In genomic region chr1:46199233-46199749, GRCh38 we compare ENCODE assay signal across 10 cellular contexts. TPM values are rescaled to one million over a fixed set of nuclear protein-coding genes. Genes with fewer than 3 reads are reported as not detected.
DNase-seq lines count a peak whose midpoint lies in the region; ATAC-seq, FAIRE-seq and TF ChIP-seq lines count a peak whose summit lies in the region.
"Had no signal": no experiment of that assay in that cellular context is flagged by ENCODE, and none has a peak within 500 bp of the region (broad histone marks: within the 10 kb centered on the region; RNA-seq: fewer than 3 reads in every experiment).

No MANE protein-coding gene starts in this region.

- no peak overlapping the region for H2AK5ac ChIP-seq in H1 (ENCODE audit: low read depth, low read length)

- H3K18ac ChIP-seq in H1 (ENCODE audit: extremely low read depth, low read length) = no peak overlapping the region

- no peaks in the 10 kb centered on the region for H3K27me3 ChIP-seq in H1 (replicated peaks in 1 of 4; ENCODE audit: control insufficient read depth in 3 of 4, extremely low read depth in 1 of 4, insufficient read depth in 3 of 4, low read length in 3 of 4)
- H3K27me3 ChIP-seq in psoas muscle (ENCODE audit: insufficient read depth in 3 of 3, low read length in 2 of 3) = no peaks in the 10 kb centered on the region

- H4K20me1 ChIP-seq in OCI-LY7 (ENCODE audit: insufficient read depth, low read length) = no peaks in the 10 kb centered on the region
- H4K20me1 ChIP-seq in H1 (replicated peaks in 1 of 2; ENCODE audit: control insufficient read depth in 1 of 2, insufficient read depth in 2 of 2, low read length in 2 of 2) = no peaks in the 10 kb centered on the region

- H3K23me2 ChIP-seq in H1 (ENCODE audit: low read depth, low read length) = peaks cover 17% of the 10 kb centered on the region

- TF ChIP-seq POLR2A in GM12891 (IDR thresholded peaks at IDR 0.05; ENCODE audit: low read depth, low read length) (no peak), H1 (IDR thresholded peaks at IDR 0.05; ENCODE audit: control extremely low read depth in 1 of 2, low read depth in 2 of 2, low read length in 2 of 2) (no peak)

- H3K9me3 ChIP-seq in OCI-LY7 (ENCODE audit: low read length) (no peaks in the 10 kb centered on the region), H1 (ENCODE audit: insufficient read depth in 2 of 2, low read depth in 1 of 2, low read length in 1 of 2) (no peaks in the 10 kb centered on the region), psoas muscle (no peaks in the 10 kb centered on the region)

- no peak overlapping the region for H3K23ac ChIP-seq in H1 (ENCODE audit: insufficient read length)

- no peak overlapping the region for H2BK120ac ChIP-seq in H1 (replicated peaks; ENCODE audit: low read depth, low read length)

- no peak overlapping the region for H2BK5ac ChIP-seq in H1 (ENCODE audit: low read depth, low read length)

- H2BK15ac ChIP-seq in H1 (ENCODE audit: low read length) = no peak overlapping the region

- intact Hi-C loops in OCI-LY7 (cut with micrococcal nuclease; ENCODE audit: unreplicated experiment) = loop anchor here (2.0 kb wide), 1 partner anchor 66 kb away; the partner anchor contains the start of gene PIK3R3
- intact Hi-C loops in psoas muscle (cut with DNase I) = no loop called here

- no peak overlapping the region for H2BK20ac ChIP-seq in H1 (ENCODE audit: low read length)

- H4K91ac ChIP-seq in H1 (replicated peaks; ENCODE audit: insufficient read length, low read length) = no peak overlapping the region

- no peak overlapping the region for H3K4ac ChIP-seq in H1 (replicated peaks; ENCODE audit: insufficient read length, low read depth, low read length)

- CTCF ChIA-PET in OCI-LY7 (lab: Charles Lee; ENCODE audit: unreplicated experiment) (interaction anchor here (0.6 to 1.8 kb wide), 4 partner anchors 18 to 196 kb away, joined by 3 to 4 read pairs (median 4); no protein-coding TSS in a partner anchor), H1 (lab: Charles Lee; ENCODE audit: partially characterized antibody) (interaction anchor here (1.0 to 2.8 kb wide), 4 partner anchors 8 to 162 kb away, joined by 3 to 13 read pairs (median 6); no protein-coding TSS in a partner anchor)

- no peak overlapping the region for H4K5ac ChIP-seq in H1 (ENCODE audit: insufficient read length, low read depth, low read length)

- TF ChIP-seq CTCF in OCI-LY7 (conservative IDR thresholded peaks at IDR 0.05; ENCODE audit: low read length) (peak; percentile 44), H1 (IDR thresholded peaks at IDR 0.05; ENCODE audit: control extremely low read depth in 1 of 3, insufficient read depth in 1 of 3, low read depth in 1 of 3, low read length in 3 of 3) (no peak), psoas muscle (IDR thresholded peaks at IDR 0.05) (no peak)

- no peak for TF ChIP-seq EP300 in H1 (IDR thresholded peaks at IDR 0.05; ENCODE audit: borderline replicate concordance in 1 of 2, low read depth in 2 of 2, low read length in 2 of 2)

- no peak overlapping the region for H3K9ac ChIP-seq in H1 (replicated peaks in 1 of 4; ENCODE audit: extremely low read depth in 1 of 4, low read depth in 3 of 4, low read length in 3 of 4)

- no TSS peak for BruUV-seq in OCI-LY7 (replicated peaks; lab: Mats Ljungman, UMichigan)

- no peaks in the 10 kb centered on the region for H3K79me1 ChIP-seq in H1 (ENCODE audit: low read depth, low read length)

- no peaks in the 10 kb centered on the region for H3K36me3 ChIP-seq in OCI-LY7 (ENCODE audit: insufficient read depth, low read length)
- H3K36me3 ChIP-seq in H1 (ENCODE audit: control insufficient read depth in 2 of 4, insufficient read depth in 4 of 4, low read length in 3 of 4) = peaks cover 0 to 3% (median 0%) of the 10 kb centered on the region in 4 experiments; a peak in 2 of 8 replicates
- H3K36me3 ChIP-seq in psoas muscle (ENCODE audit: insufficient read depth in 1 of 2, low read depth in 1 of 2) = peaks cover 0 to 36% of the 10 kb centered on the region in 2 donors

- TF ChIP-seq RAD21 in H1 (IDR thresholded peaks at IDR 0.05 in 1 of 2, conservative IDR thresholded peaks at IDR 0.05 in 1 of 2; ENCODE audit: low read depth in 2 of 2, low read length in 2 of 2) = no peak

- no peaks in the 10 kb centered on the region for H3K9me2 ChIP-seq in OCI-LY7 (ENCODE audit: insufficient read depth, low read length)

- peak overlapping the region; percentile 70 for H3K4me3 ChIP-seq in OCI-LY7 (ENCODE audit: low read depth, low read length, poor library complexity, severe bottlenecking)
- H3K4me3 ChIP-seq in H1 (ENCODE audit: extremely low read depth in 1 of 4, insufficient read depth in 2 of 4, low read depth in 3 of 4, low read length in 4 of 4) = peak overlapping the region in 1 of 4 experiments; percentile 80; a peak in 2 of 8 replicates
- peak overlapping the region; percentile 98 for H3K4me3 ChIP-seq in psoas muscle

- H3K56ac ChIP-seq in H1 (replicated peaks; ENCODE audit: insufficient read length, low read depth, low read length) = no peak overlapping the region

- DNase-seq in GM12891 (ENCODE audit: insufficient read length, low spot score) (no peak), OCI-LY7 (ENCODE audit: low spot score) (peak; percentile 34), H1 (ENCODE audit: low read depth in 1 of 2, low spot score in 2 of 2) (no peak), psoas muscle (no peak), NCI-H187 (lab: John Stamatoyannopoulos, UW) (no peak)
- DNase-seq in stimulated activated CD4-positive, alpha-beta T cell treated with anti-CD3 and anti-CD28 coated beads, Interleukin-4, amount 100 ng/mL, for 1 hour = no peak
- DNase-seq: NCI-H82 had no signal

- H3K4me2 ChIP-seq in OCI-LY7 (ENCODE audit: low read length) = peak overlapping the region; percentile 77
- H3K4me2 ChIP-seq in H1 (ENCODE audit: insufficient read depth in 1 of 2, low read depth in 2 of 2, low read length in 2 of 2) = peak overlapping the region; percentile 3 to 52; a peak in 2 of 4 replicates

- 97% methylated on average over 3 of the region's 3 CpGs; no CpG with 5 or more reads in 1 of the 2 experiments for WGBS in H1 (ENCODE audit: extremely low coverage in 1 of 2, insufficient coverage in 1 of 2, insufficient read length in 1 of 2, insufficient replicate concordance in 2 of 2, low coverage in 1 of 2, low lambda C conversion rate in 2 of 2, missing lambda C conversion rate in 1 of 2), 2 experiments
- WGBS in psoas muscle, 3 donors = 68 to 75% (median 74%) methylated on average over 3 of the region's 3 CpGs

- FAIRE-seq in GM12891 (lab: Jason Lieb, UNC) (peak; percentile 28), H1 (lab: Jason Lieb, UNC) (no peak)

- H4K8ac ChIP-seq in H1 (ENCODE audit: extremely low read depth, insufficient read depth, low read length) = no peak overlapping the region

- H2BK12ac ChIP-seq in H1 (ENCODE audit: low read depth, low read length) = no peak overlapping the region

- H3K79me2 ChIP-seq in OCI-LY7 (ENCODE audit: insufficient read depth, low read depth, low read length) (no peaks in the 10 kb centered on the region), H1 (ENCODE audit: control insufficient read depth in 1 of 2, insufficient read depth in 2 of 2, low read length in 2 of 2) (no peaks in the 10 kb centered on the region)

- H3K27ac ChIP-seq in OCI-LY7 (ENCODE audit: low read depth, low read length, poor library complexity, severe bottlenecking) (peak overlapping the region; percentile 57), H1 (ENCODE audit: low read depth, low read length) (no peak overlapping the region), psoas muscle (peak overlapping the region; percentile 90)

- peak in 1 of 4 donors; percentile 3 for ATAC-seq in psoas muscle
- no peak for ATAC-seq in GM21576 (IDR thresholded peaks at IDR 0.05; ENCODE audit: unreplicated experiment)

- H3K14ac ChIP-seq in H1 (ENCODE audit: insufficient read length) = no peak overlapping the region

- POLR2A ChIA-PET in OCI-LY7 (lab: Charles Lee) (interaction anchor here (0.8 to 2.4 kb wide), 12 partner anchors 9 to 513 kb away, joined by 3 to 18 read pairs (median 4); partner anchors contain the start of genes GPBP1L1 and RAD54L), H1 (lab: Charles Lee; ENCODE audit: partially characterized antibody) (interaction anchor here (0.7 to 1.8 kb wide), 9 partner anchors 8 to 48 kb away, joined by 3 to 6 read pairs (median 3); partner anchors contain the start of gene RAD54L)

- peaks cover 29% of the 10 kb centered on the region for H3K4me1 ChIP-seq in OCI-LY7 (ENCODE audit: insufficient read depth, low read length, poor library complexity, severe bottlenecking)
- H3K4me1 ChIP-seq in H1 (replicated peaks in 1 of 4; ENCODE audit: control insufficient read depth in 3 of 4, insufficient read depth in 4 of 4, low read length in 3 of 4) = peaks cover 2 to 8% (median 6%) of the 10 kb centered on the region in 4 experiments
- H3K4me1 ChIP-seq in psoas muscle = peaks cover 38% of the 10 kb centered on the region

- peak overlapping the region; percentile 55; the same call in 1 of the 2 replicates for H2AFZ ChIP-seq in OCI-LY7 (ENCODE audit: low read length)
- no peak overlapping the region for H2AFZ ChIP-seq in H1 (ENCODE audit: low read length)

RNA-seq across cellular contexts. Expression of gene POMGNT1, which starts 1.1 kb away (rescaled TPM):
- 20.6 TPM for polyA plus RNA-seq in GM12891 (2012; ENCODE audit: low read depth, missing spikeins)
- 26.8 and 37.3 TPM in 2 replicates for total RNA-seq in OCI-LY7 (2014; rRNA removed; shearing (Covaris generic))
- total RNA-seq in OCI-LY7 (2022) = 30.8 and 33.7 TPM in 2 replicates
- 37.6 and 40.3 TPM in 2 replicates for total RNA-seq in H1 (2021; fragmentation: NEBNext Ultra II Directional; extraction: Animal tissue kit (Norgen Biotek cat#: 25700))
- polyA plus RNA-seq in H1 (2011; rRNA removed) = 28.0 and 32.2 TPM in 2 replicates
- polyA plus RNA-seq in H1 (2011; cell fraction: cytosol; rRNA removed) = 34.6 TPM
- polyA plus RNA-seq in H1 (2011; cell fraction: nucleus; rRNA removed) = 68.2 TPM
- polyA plus RNA-seq in H1 (2012, experiment 1 of 2) = 31.3 to 38.7 TPM (median 36.3 TPM) in 4 replicates
- 56.5 TPM for polyA plus RNA-seq in H1 (2012, experiment 2 of 2)
- polyA plus RNA-seq in H1 (2013, experiment 1 of 2) = 44.3 TPM
- 47.1 TPM for polyA plus RNA-seq in H1 (2013, experiment 2 of 2)
- 34.4 and 37.8 TPM in 2 replicates for polyA minus RNA-seq in H1 (2011; rRNA and poly(A)+ RNA removed)
- 18.9 TPM for polyA minus RNA-seq in H1 (2011; cell fraction: cytosol; rRNA and poly(A)+ RNA removed)
- polyA minus RNA-seq in H1 (2011; cell fraction: nucleus; rRNA and poly(A)+ RNA removed) = 25.3 TPM
- 100 to 1,000 TPM in 1 of 4 donors, 10 to 100 TPM in 3; 73.5 to 100 (median 87.6) TPM for total RNA-seq in psoas muscle
- polyA plus RNA-seq in psoas muscle = 10 to 100 TPM; 63.1 to 89.5 (median 81.1) TPM

RNA-seq across cellular contexts. Expression of gene LURAP1, which starts 3.8 kb away (rescaled TPM):
- not detected for polyA plus RNA-seq in GM12891 (2012; ENCODE audit: low read depth, missing spikeins)
- 0.25 and 0.51 TPM in 2 replicates for total RNA-seq in OCI-LY7 (2014; rRNA removed; shearing (Covaris generic))
- total RNA-seq in OCI-LY7 (2022) = 0.17 and 0.20 TPM in 2 replicates
- total RNA-seq in H1 (2021; fragmentation: NEBNext Ultra II Directional; extraction: Animal tissue kit (Norgen Biotek cat#: 25700)) = 3.5 and 5.1 TPM in 2 replicates
- polyA plus RNA-seq in H1 (2011; rRNA removed) = 4.9 and 6.4 TPM in 2 replicates
- polyA plus RNA-seq in H1 (2011; cell fraction: cytosol; rRNA removed) = 6.1 TPM
- polyA plus RNA-seq in H1 (2011; cell fraction: nucleus; rRNA removed) = 6.6 TPM
- polyA plus RNA-seq in H1 (2012, experiment 1 of 2) = 2.9 to 3.5 TPM (median 3.1 TPM) in 4 replicates
- 1.8 TPM for polyA plus RNA-seq in H1 (2012, experiment 2 of 2)
- polyA plus RNA-seq in H1 (2013, experiment 1 of 2) = 1.8 TPM
- polyA plus RNA-seq in H1 (2013, experiment 2 of 2) = 1.7 TPM
- polyA minus RNA-seq in H1 (2011; rRNA and poly(A)+ RNA removed) = 2.8 and 4.2 TPM in 2 replicates
- polyA minus RNA-seq in H1 (2011; cell fraction: cytosol; rRNA and poly(A)+ RNA removed) = 3.0 TPM
- 6.4 TPM for polyA minus RNA-seq in H1 (2011; cell fraction: nucleus; rRNA and poly(A)+ RNA removed)
- under 1 TPM; 0.29 to 0.77 (median 0.64) TPM for total RNA-seq in psoas muscle
- polyA plus RNA-seq in psoas muscle = 1 to 10 TPM in 1 of 3 donors, under 1 TPM in 2; 0.25 to 1.6 (median 0.28) TPM

RNA-seq across cellular contexts. Expression of gene P3R3URF, which starts 23.0 kb away (rescaled TPM):
- not detected for polyA plus RNA-seq in GM12891 (2012; ENCODE audit: low read depth, missing spikeins)
- not detected in 2 replicates for total RNA-seq in OCI-LY7 (2014; rRNA removed; shearing (Covaris generic))
- not detected in 2 replicates for total RNA-seq in OCI-LY7 (2022)
- not detected in 2 replicates for total RNA-seq in H1 (2021; fragmentation: NEBNext Ultra II Directional; extraction: Animal tissue kit (Norgen Biotek cat#: 25700))
- polyA plus RNA-seq in H1 (2011; rRNA removed) = not detected in 2 replicates
- not detected for polyA plus RNA-seq in H1 (2011; cell fraction: cytosol; rRNA removed)
- not detected for polyA plus RNA-seq in H1 (2011; cell fraction: nucleus; rRNA removed)
- polyA plus RNA-seq in H1 (2012, experiment 1 of 2) = not detected in 4 replicates
- not detected for polyA plus RNA-seq in H1 (2012, experiment 2 of 2)
- not detected for polyA plus RNA-seq in H1 (2013, experiment 1 of 2)
- polyA plus RNA-seq in H1 (2013, experiment 2 of 2) = not detected
- not detected in 2 replicates for polyA minus RNA-seq in H1 (2011; rRNA and poly(A)+ RNA removed)
- polyA minus RNA-seq in H1 (2011; cell fraction: cytosol; rRNA and poly(A)+ RNA removed) = not detected
- not detected for polyA minus RNA-seq in H1 (2011; cell fraction: nucleus; rRNA and poly(A)+ RNA removed)
- not detected for total RNA-seq in psoas muscle
- polyA plus RNA-seq in psoas muscle = not detected
- total RNA-seq: glomerular endothelial cell, pulmonary artery endothelial cell had no signal

RNA-seq across cellular contexts. Expression of gene TSPAN1, which starts 24.4 kb away (rescaled TPM):
- 0.06 TPM for polyA plus RNA-seq in GM12891 (2012; ENCODE audit: low read depth, missing spikeins)
- not detected in 2 replicates for total RNA-seq in OCI-LY7 (2014; rRNA removed; shearing (Covaris generic))
- total RNA-seq in OCI-LY7 (2022) = not detected in 2 replicates
- not detected in 2 replicates for total RNA-seq in H1 (2021; fragmentation: NEBNext Ultra II Directional; extraction: Animal tissue kit (Norgen Biotek cat#: 25700))
- polyA plus RNA-seq in H1 (2011; rRNA removed) = 0.05 and 0.14 TPM in 2 replicates
- 0.21 TPM for polyA plus RNA-seq in H1 (2011; cell fraction: cytosol; rRNA removed)
- polyA plus RNA-seq in H1 (2011; cell fraction: nucleus; rRNA removed) = 0.46 TPM
- polyA plus RNA-seq in H1 (2012, experiment 1 of 2) = 0.27 TPM in 1 of 4 replicates, not detected in the others
- polyA plus RNA-seq in H1 (2012, experiment 2 of 2) = not detected
- polyA plus RNA-seq in H1 (2013, experiment 1 of 2) = not detected
- polyA plus RNA-seq in H1 (2013, experiment 2 of 2) = not detected
- 0.38 and 0.63 TPM in 2 replicates for polyA minus RNA-seq in H1 (2011; rRNA and poly(A)+ RNA removed)
- not detected for polyA minus RNA-seq in H1 (2011; cell fraction: cytosol; rRNA and poly(A)+ RNA removed)
- not detected for polyA minus RNA-seq in H1 (2011; cell fraction: nucleus; rRNA and poly(A)+ RNA removed)
- total RNA-seq in psoas muscle = 1 to 10 TPM; 1.2 to 5.0 (median 3.0) TPM
- 10 to 100 TPM in 1 of 3 donors, 1 to 10 TPM in 2; 4.0 to 14.7 (median 4.5) TPM for polyA plus RNA-seq in psoas muscle

RNA-seq across cellular contexts. Expression of gene RAD54L, which starts 48.3 kb away (rescaled TPM):
- polyA plus RNA-seq in GM12891 (2012; ENCODE audit: low read depth, missing spikeins) = 15.2 TPM
- total RNA-seq in OCI-LY7 (2014; rRNA removed; shearing (Covaris generic)) = 53.3 and 62.6 TPM in 2 replicates
- total RNA-seq in OCI-LY7 (2022) (78.5 and 84.6 TPM in 2 replicates), psoas muscle (under 1 TPM in 1 of 4 donors, not detected in 3; 0.25 TPM)
- total RNA-seq in H1 (2021; fragmentation: NEBNext Ultra II Directional; extraction: Animal tissue kit (Norgen Biotek cat#: 25700)) = 47.9 and 50.3 TPM in 2 replicates
- polyA plus RNA-seq in H1 (2011; rRNA removed) (42.4 and 43.5 TPM in 2 replicates), psoas muscle (under 1 TPM in 2 of 3 donors, not detected in 1; 0.08 to 0.22 TPM)
- 29.6 TPM for polyA plus RNA-seq in H1 (2011; cell fraction: cytosol; rRNA removed)
- polyA plus RNA-seq in H1 (2011; cell fraction: nucleus; rRNA removed) = 74.0 TPM
- polyA plus RNA-seq in H1 (2012, experiment 1 of 2) = 35.3 to 52.0 TPM (median 47.8 TPM) in 4 replicates
- 25.3 TPM for polyA plus RNA-seq in H1 (2012, experiment 2 of 2)
- 18.8 TPM for polyA plus RNA-seq in H1 (2013, experiment 1 of 2)
- polyA plus RNA-seq in H1 (2013, experiment 2 of 2) = 19.3 TPM
- 45.8 and 56.7 TPM in 2 replicates for polyA minus RNA-seq in H1 (2011; rRNA and poly(A)+ RNA removed)
- polyA minus RNA-seq in H1 (2011; cell fraction: cytosol; rRNA and poly(A)+ RNA removed) = 32.2 TPM
- 32.2 TPM for polyA minus RNA-seq in H1 (2011; cell fraction: nucleus; rRNA and poly(A)+ RNA removed)
